Comparison of ENCODE assay signal across 17 cellular contexts in genomic region chr16:24920568-24920967, GRCh38.
"Had no signal": no experiment of that assay in that cellular context is flagged by ENCODE, and none has a peak within 500 bp of the region (broad histone marks: within the 10 kb centered on the region; RNA-seq: fewer than 3 reads in every experiment).

No MANE protein-coding gene starts in this region.

- H3K4me3 ChIP-seq: body of pancreas, left lung, prostate gland, skin epidermis, thyroid gland had no signal

- H3K4me1 ChIP-seq: body of pancreas, left lung, prostate gland, thyroid gland had no signal

- H3K27me3 ChIP-seq: body of pancreas, left lung, thyroid gland had no signal

- ATAC-seq: body of pancreas, left lung, right cardiac atrium, SK-N-SH treated with all-trans-retinoic acid at 6 μM for 48 hours had no signal

- H3K27ac ChIP-seq: body of pancreas, left lung, prostate gland, skin epidermis, thyroid gland had no signal

- H3K36me3 ChIP-seq: prostate gland had no signal

- H3K27me3 Mint-ChIP-seq: activated naive CD8-positive, alpha-beta T cell; T-cell had no signal

- H3K4me3 Mint-ChIP-seq: activated naive CD8-positive, alpha-beta T cell; activated T-helper 1 cell treated with anti-CD3 and anti-CD28 coated beads, Interleukin-12 subunit alpha, Interleukin-12 subunit beta, Interleukin-2, Interleukin-4 antibody, amounts not matched to agents 30 ng/mL and 10 ng/mL and 1 ng/mL, durations not matched to agents 14 hours and 24 hours and 36 hours; T-cell had no signal

- H3K27ac Mint-ChIP-seq: activated T-helper 1 cell treated with anti-CD3 and anti-CD28 coated beads, Interleukin-12 subunit alpha, Interleukin-12 subunit beta, Interleukin-2, Interleukin-4 antibody, amounts not matched to agents 30 ng/mL and 10 ng/mL and 1 ng/mL, durations not matched to agents 14 hours and 24 hours and 36 hours had no signal

- DNase-seq: activated CD4-positive, alpha-beta T cell treated with anti-CD3 and anti-CD28 coated beads, Interleukin-2, amount 50 U/mL, for 1 hour; activated CD4-positive, CD25-positive, alpha-beta regulatory T cell treated with anti-CD3 and anti-CD28 coated beads, Interleukin-2, amount 50 U/mL, for 72 hours; amygdala; body of pancreas; erythroblast; left lung; right cardiac atrium; stimulated activated CD4-positive, alpha-beta T cell treated with anti-CD3 and anti-CD28 coated beads, Interleukin-15, amount 100 ng/mL, for 24 hours; stimulated activated CD4-positive, alpha-beta T cell treated with anti-CD3 and anti-CD28 coated beads, Interleukin-2, amount 100 ng/mL, for 48 hours; T1000; thyroid gland had no signal

- H3K9me3 ChIP-seq: body of pancreas, left lung, prostate gland, thyroid gland had no signal

- H3K9me3 Mint-ChIP-seq: activated T-helper 1 cell treated with anti-CD3 and anti-CD28 coated beads, Interleukin-12 subunit alpha, Interleukin-12 subunit beta, Interleukin-2, Interleukin-4 antibody, amounts not matched to agents 30 ng/mL and 10 ng/mL and 1 ng/mL, durations not matched to agents 14 hours and 24 hours and 36 hours; T-cell had no signal
